Comparison of ENCODE assay signal across 16 cellular contexts in genomic region chr7:72069263-72069662, GRCh38.
"Had no signal": no experiment of that assay in that cellular context is flagged by ENCODE, and none has a peak within 500 bp of the region (broad histone marks: within the 10 kb centered on the region; RNA-seq: fewer than 3 reads in every experiment).

No MANE protein-coding gene starts in this region.

- H3K27me3 ChIP-seq: gastrocnemius medialis, right lobe of liver, transverse colon had no signal

- H3K4me1 ChIP-seq: gastrocnemius medialis, heart right ventricle, right lobe of liver, transverse colon had no signal

- FAIRE-seq: astrocyte had no signal

- H3K4me3 ChIP-seq: gastrocnemius medialis, heart right ventricle, right lobe of liver, smooth muscle cell, transverse colon had no signal

- H3K27ac ChIP-seq: gastrocnemius medialis, heart right ventricle, right lobe of liver, transverse colon had no signal

- H3K27ac Mint-ChIP-seq: activated naive CD4-positive, alpha-beta T cell treated with anti-CD3 and anti-CD28 coated beads for 36 hours; activated T-helper 2 cell treated with anti-CD3 and anti-CD28 coated beads, Interferon-gamma antibody, Interleukin-2, Interleukin-4, amounts not matched to agents 10 μg/mL and 5 μg/mL and 100 μg/mL, durations not matched to agents 14 hours and 24 hours and 36 hours; natural killer cell treated with Interleukin-12 subunit alpha and Interleukin-12 subunit beta and Interleukin-15 and Interleukin-18, amount 100 ng/mL, for 72 hours had no signal

- H3K4me2 ChIP-seq: smooth muscle cell had no signal

- H3K9me3 ChIP-seq: gastrocnemius medialis had no signal

- H3K36me3 ChIP-seq: gastrocnemius medialis, heart right ventricle, right lobe of liver, transverse colon had no signal

- DNase-seq: activated CD4-positive, alpha-beta T cell treated with anti-CD3 and anti-CD28 coated beads, Interleukin-2, amount 50 U/mL, for 48 hours; activated naive CD4-positive, alpha-beta T cell treated with anti-CD3 and anti-CD28 coated beads for 36 hours; gastrocnemius medialis; heart right ventricle; left ventricle myocardium superior; mesenchymal stem cell; right lobe of liver; stimulated activated CD4-positive, alpha-beta T cell treated with anti-CD3 and anti-CD28 coated beads, Interleukin-4, amount 100 ng/mL, for 4 hours; stimulated activated CD8-positive, alpha-beta memory T cell treated with anti-CD3 and anti-CD28 coated beads, Interleukin-4, amount 100 ng/mL, for 48 hours; stimulated activated naive CD4-positive, alpha-beta T cell treated with Interleukin-2 at 50 U/mL for 16 hours; substantia nigra; transverse colon had no signal

- H3K27me3 Mint-ChIP-seq: natural killer cell treated with Interleukin-12 subunit alpha and Interleukin-12 subunit beta and Interleukin-15 and Interleukin-18, amount 100 ng/mL, for 72 hours had no signal

- H3K4me3 Mint-ChIP-seq: activated naive CD4-positive, alpha-beta T cell treated with anti-CD3 and anti-CD28 coated beads for 36 hours; natural killer cell treated with Interleukin-12 subunit alpha and Interleukin-12 subunit beta and Interleukin-15 and Interleukin-18, amount 100 ng/mL, for 72 hours had no signal
